In the genomic region with DNA sequence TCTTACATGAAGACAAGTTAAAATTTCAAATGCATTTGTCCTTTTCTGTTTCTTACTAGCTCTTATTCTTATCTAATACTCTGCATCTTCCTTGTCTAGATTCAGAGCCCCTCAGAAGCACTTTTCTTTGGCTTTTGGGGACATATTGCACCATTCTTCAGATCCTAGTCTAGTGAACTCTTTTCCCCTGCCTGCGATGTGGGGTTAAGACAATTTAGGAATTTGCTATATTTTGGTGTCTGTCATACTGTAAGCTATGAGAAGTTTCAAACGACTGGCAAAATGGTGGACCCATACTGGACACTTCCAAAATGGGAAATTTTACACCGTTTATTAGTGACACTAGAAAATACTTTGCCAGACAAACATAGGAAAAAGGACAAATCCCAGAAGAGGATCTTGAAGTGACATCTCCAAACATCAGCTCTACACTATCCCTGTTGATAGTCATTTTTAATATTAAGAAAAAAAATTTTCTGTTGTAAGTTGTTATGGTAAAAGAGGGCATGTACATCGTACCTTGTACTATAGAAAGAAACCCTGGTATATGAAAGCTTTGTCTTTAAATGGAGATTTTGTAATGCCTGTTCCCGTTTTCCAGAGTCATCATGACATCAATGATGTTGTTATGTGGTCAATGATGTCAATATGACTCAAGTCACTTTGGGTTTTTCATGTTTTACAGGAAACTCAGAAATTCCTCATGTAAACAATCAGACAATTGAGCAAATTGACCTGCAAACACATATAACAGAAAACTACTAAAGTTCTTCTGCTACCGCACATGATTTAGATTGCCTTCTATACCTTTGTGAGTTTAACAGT, we compare ENCODE assay signal across 11 cellular contexts. TPM values are rescaled to one million over a fixed set of nuclear protein-coding genes. Genes with fewer than 3 reads are reported as not detected.
DNase-seq lines count a peak whose midpoint lies in the region; ATAC-seq, FAIRE-seq and TF ChIP-seq lines count a peak whose summit lies in the region.
"Had no signal": no experiment of that assay in that cellular context is flagged by ENCODE, and none has a peak within 500 bp of the region (broad histone marks: within the 10 kb centered on the region; RNA-seq: fewer than 3 reads in every experiment).

No MANE protein-coding gene starts in this region.

- FAIRE-seq in RCC 7860 (lab: Jason Lieb, UNC): peak; percentile 7

- H3K9ac ChIP-seq in smooth muscle cell (ENCODE audit: low read depth): peak overlapping the region; percentile 94

- peaks cover 11% of the 10 kb centered on the region for H3K4me1 ChIP-seq in smooth muscle cell (ENCODE audit: low read depth)

- H3K27me3 ChIP-seq in smooth muscle cell (ENCODE audit: low read depth): no peaks in the 10 kb centered on the region

- ATAC-seq in esophagus mucosa: peak; percentile 17
- ATAC-seq in HG02840 (IDR thresholded peaks at IDR 0.05; ENCODE audit: low FRiP score, unreplicated experiment): no peak
- ATAC-seq in GM19328 (IDR thresholded peaks at IDR 0.05; ENCODE audit: unreplicated experiment): no peak

- peak overlapping the region; percentile 38 for H3K4me3 ChIP-seq in GM12865 (ENCODE audit: low read depth, low read length)
- H3K4me3 ChIP-seq in smooth muscle cell: no peak overlapping the region

- H4K20me1 ChIP-seq in smooth muscle cell (ENCODE audit: low read depth): no peaks in the 10 kb centered on the region

- TF ChIP-seq CTCF in GM12865 (IDR thresholded peaks at IDR 0.05; ENCODE audit: insufficient read depth, low read depth, low read length, missing control alignments) (no peak), smooth muscle cell (IDR thresholded peaks at IDR 0.05; ENCODE audit: borderline replicate concordance, insufficient read depth, poor library complexity, severe bottlenecking) (no peak)

- intact Hi-C loops in head of caudate nucleus (cut with DNase I): no loop called here

- no peaks in the 10 kb centered on the region for H3K36me3 ChIP-seq in smooth muscle cell (ENCODE audit: low read depth)

- H3K27ac ChIP-seq in smooth muscle cell (ENCODE audit: low read depth): peak overlapping the region; percentile 100

- no peaks in the 10 kb centered on the region for H3K9me3 ChIP-seq in smooth muscle cell (replicated peaks; ENCODE audit: low read depth)

- peak overlapping the region; percentile 57 for H3K4me2 ChIP-seq in smooth muscle cell

- H3F3A ChIP-seq in smooth muscle cell (ENCODE audit: low read depth): peaks cover 14% of the 10 kb centered on the region

- no peak for DNase-seq in GM12865 (ENCODE audit: low read depth)
- peak; percentile 54 for DNase-seq in RCC 7860 (ENCODE audit: low spot score)
- DNase-seq in smooth muscle cell (lab: John Stamatoyannopoulos, UW; ENCODE audit: unreplicated experiment): no peak
- no peak for DNase-seq in stimulated activated CD4-positive, alpha-beta T cell treated with anti-CD3 and anti-CD28 coated beads, Interleukin-4, amount 100 ng/mL, for 1 hour
- DNase-seq in head of caudate nucleus: no peak
- DNase-seq: activated naive CD4-positive, alpha-beta T cell treated with Interleukin-2 at 50 U/mL for 16 hours; Kasumi-1; stimulated activated naive CD4-positive, alpha-beta T cell had no signal

- H3K79me2 ChIP-seq in smooth muscle cell (ENCODE audit: low read depth): no peaks in the 10 kb centered on the region

- 66% methylated on average over 6 of the region's 6 CpGs for WGBS in smooth muscle cell (ENCODE audit: low lambda C conversion rate)

- peak overlapping the region; percentile 5 for H2AFZ ChIP-seq in smooth muscle cell (ENCODE audit: low read depth)

RNA-seq across cellular contexts. Expression of a gene that starts 4.4 kb away (rescaled TPM):
- total RNA-seq in esophagus mucosa: 33.6 TPM
- total RNA-seq in smooth muscle cell: 11.2 and 16.0 TPM in 2 replicates
- polyA plus RNA-seq in smooth muscle cell: 5.7 and 18.5 TPM in 2 replicates
